ENCODE assay signal across 9 cellular contexts in genomic region chr12:67483871-67484554, GRCh38.
DNase-seq lines count a peak whose midpoint lies in the region; ATAC-seq and TF ChIP-seq lines count a peak whose summit lies in the region.
"Had no signal": no experiment of that assay in that cellular context is flagged by ENCODE, and none has a peak within 500 bp of the region (broad histone marks: within the 10 kb centered on the region; RNA-seq: fewer than 3 reads in every experiment).

No MANE protein-coding gene starts in this region.

- H3K27ac ChIP-seq in MM.1S (ENCODE audit: low read length) = peak overlapping the region; percentile 71
- H3K27ac ChIP-seq in naive thymus-derived CD4-positive, alpha-beta T cell (ENCODE audit: low read depth, low read length) = peak overlapping the region; percentile 14
- H3K27ac ChIP-seq in stomach = no peak overlapping the region
- H3K27ac ChIP-seq in WERI-Rb-1 = no peak overlapping the region

- TF ChIP-seq EP300 in stomach (IDR thresholded peaks at IDR 0.05) = no peak

- H2AFZ ChIP-seq in MM.1S (ENCODE audit: low read length) = peak overlapping the region; percentile 33

- intact Hi-C loops in naive thymus-derived CD4-positive, alpha-beta T cell (cut with micrococcal nuclease) = loop anchor here (1.0 to 5.0 kb wide), 7 partner anchors 31 to 215 kb away; partner anchors contain the start of gene CAND1 (in 1 of the 2)
- intact Hi-C loops in stomach (cut with DNase I; ENCODE audit: low total_unique reads) = no loop called here
- intact Hi-C loops in cardiac septum (cut with DNase I) = no loop called here

- H3K9me3 Mint-ChIP-seq in naive thymus-derived CD4-positive, alpha-beta T cell = peaks cover 0 to 18% (median 6%) of the 10 kb centered on the region in 11 donors

- H3K36me3 ChIP-seq in MM.1S (replicated peaks; ENCODE audit: insufficient read depth, low read length) (no peaks in the 10 kb centered on the region), stomach (no peaks in the 10 kb centered on the region), WERI-Rb-1 (no peaks in the 10 kb centered on the region)
- no peaks in the 10 kb centered on the region for H3K36me3 ChIP-seq in naive thymus-derived CD4-positive, alpha-beta T cell (ENCODE audit: control insufficient read depth in 2 of 3, insufficient read depth in 3 of 3, low read length in 3 of 3)

- H3K9me3 ChIP-seq in MM.1S (replicated peaks; ENCODE audit: insufficient read depth, low read length) (no peaks in the 10 kb centered on the region), stomach (peaks cover 0 to 24% (median 14%) of the 10 kb centered on the region in 4 donors), WERI-Rb-1 (ENCODE audit: severe bottlenecking) (peaks cover 17% of the 10 kb centered on the region)
- H3K9me3 ChIP-seq in naive thymus-derived CD4-positive, alpha-beta T cell (ENCODE audit: control insufficient read depth in 2 of 3, low read length in 3 of 3) = peaks cover 0 to 13% (median 0%) of the 10 kb centered on the region in 3 experiments

- DNase-seq in MM.1S = peak; percentile 65
- DNase-seq in naive thymus-derived CD4-positive, alpha-beta T cell = no peak
- no peak for DNase-seq in pons (ENCODE audit: low spot score)
- DNase-seq in stomach = no peak
- no peak for DNase-seq in WERI-Rb-1
- no peak for DNase-seq in cardiac septum (ENCODE audit: low spot score)

- no peak overlapping the region for H3K4me3 ChIP-seq in MM.1S (ENCODE audit: low read length)
- no peak overlapping the region for H3K4me3 ChIP-seq in naive thymus-derived CD4-positive, alpha-beta T cell (ENCODE audit: low read length)
- no peak overlapping the region for H3K4me3 ChIP-seq in stomach
- H3K4me3 ChIP-seq in WERI-Rb-1 (ENCODE audit: low read depth, low read length) = no peak overlapping the region

- H3K4me1 ChIP-seq in MM.1S (ENCODE audit: low read length) (peaks cover 40% of the 10 kb centered on the region), stomach (peaks cover 0 to 15% (median 9%) of the 10 kb centered on the region in 4 donors)
- H3K4me1 ChIP-seq in naive thymus-derived CD4-positive, alpha-beta T cell (ENCODE audit: control insufficient read depth in 2 of 2, insufficient read depth in 2 of 2, low read length in 2 of 2) = peaks cover 39 to 45% of the 10 kb centered on the region in 2 donors

- H3K4me2 ChIP-seq in MM.1S (ENCODE audit: low read depth, low read length) = peak overlapping the region; percentile 43

- CTCF ChIA-PET in naive thymus-derived CD4-positive, alpha-beta T cell (lab: Charles Lee) = interaction anchor here (0.6 to 1.6 kb wide), 5 partner anchors 14 to 458 kb away, joined by 3 to 6 read pairs (median 3); no protein-coding TSS in a partner anchor

- no peaks in the 10 kb centered on the region for H3K9me2 ChIP-seq in MM.1S (replicated peaks; ENCODE audit: insufficient read depth, low read length)

- peaks cover 0 to 7% (median under 1%) of the 10 kb centered on the region in 5 donors for H3K36me3 Mint-ChIP-seq in naive thymus-derived CD4-positive, alpha-beta T cell

- peaks cover 28 to 49% (median 46%) of the 10 kb centered on the region in 7 donors for H3K4me1 Mint-ChIP-seq in naive thymus-derived CD4-positive, alpha-beta T cell

- no peak overlapping the region for H3K9ac ChIP-seq in MM.1S (ENCODE audit: low read length)

- no peaks in the 10 kb centered on the region for H4K20me1 ChIP-seq in MM.1S (ENCODE audit: insufficient read depth, low read length)

- H3F3A ChIP-seq in MM.1S (ENCODE audit: insufficient read depth, low read length) = peaks cover 28% of the 10 kb centered on the region

- POLR2A ChIA-PET in naive thymus-derived CD4-positive, alpha-beta T cell (lab: Charles Lee) = interaction anchor here (0.5 to 1.7 kb wide), 11 partner anchors 12 to 216 kb away, joined by 3 to 18 read pairs (median 4); partner anchors contain the start of gene DYRK2

- ATAC-seq in GM18498 (IDR thresholded peaks at IDR 0.05; ENCODE audit: unreplicated experiment) (peak; percentile 46), GM21526 (IDR thresholded peaks at IDR 0.05; ENCODE audit: low FRiP score, unreplicated experiment) (peak; percentile 50)
- ATAC-seq in naive thymus-derived CD4-positive, alpha-beta T cell = no peak

- no peak for TF ChIP-seq POLR2A in stomach (IDR thresholded peaks at IDR 0.05)

- H3K27me3 ChIP-seq in MM.1S (replicated peaks; ENCODE audit: insufficient read depth, low read length) = no peaks in the 10 kb centered on the region
- no peaks in the 10 kb centered on the region for H3K27me3 ChIP-seq in naive thymus-derived CD4-positive, alpha-beta T cell (ENCODE audit: control insufficient read depth in 2 of 2, insufficient read depth in 2 of 2, low read length in 2 of 2)
- H3K27me3 ChIP-seq in stomach = no peaks in the 10 kb centered on the region
- no peaks in the 10 kb centered on the region for H3K27me3 ChIP-seq in WERI-Rb-1 (ENCODE audit: insufficient read depth, low read depth, severe bottlenecking)

- WGBS in stomach, 5 donors = 36 to 63% (median 39%) methylated on average over 3 of the region's 3 CpGs

- no peaks in the 10 kb centered on the region for H3K79me2 ChIP-seq in MM.1S (ENCODE audit: low read length)

- H3K27me3 Mint-ChIP-seq in naive thymus-derived CD4-positive, alpha-beta T cell = no peaks in the 10 kb centered on the region

- H3K27ac Mint-ChIP-seq in naive thymus-derived CD4-positive, alpha-beta T cell = peak overlapping the region; percentile 41 to 95 (median 82)

- peak overlapping the region in 6 of 10 donors; percentile 14 to 61 (median 54) for H3K4me3 Mint-ChIP-seq in naive thymus-derived CD4-positive, alpha-beta T cell
- H3K4me3 Mint-ChIP-seq: neural crest cell had no signal

- no peak for TF ChIP-seq CTCF in MM.1S (IDR thresholded peaks at IDR 0.05; ENCODE audit: low read length)
- no peak for TF ChIP-seq CTCF in stomach (IDR thresholded peaks at IDR 0.05)
- no peak for TF ChIP-seq CTCF in WERI-Rb-1 (IDR thresholded peaks at IDR 0.05; ENCODE audit: low read depth, low read length)

Comparison
In these comparisons a context has a peak if more than half of its experiments do, and no peak if none do; other contexts are left out.
1. H3K27ac ChIP-seq: peak in MM.1S (single experiment) and naive thymus-derived CD4-positive, alpha-beta T cell (single experiment); none in stomach (0 of 5) and WERI-Rb-1 (single experiment).
2. intact Hi-C loops: an anchor here in naive thymus-derived CD4-positive, alpha-beta T cell (1.0 to 5.0 kb wide); none called in stomach and cardiac septum.